Comparison of ENCODE assay signal across 8 cellular contexts in the genomic region with DNA sequence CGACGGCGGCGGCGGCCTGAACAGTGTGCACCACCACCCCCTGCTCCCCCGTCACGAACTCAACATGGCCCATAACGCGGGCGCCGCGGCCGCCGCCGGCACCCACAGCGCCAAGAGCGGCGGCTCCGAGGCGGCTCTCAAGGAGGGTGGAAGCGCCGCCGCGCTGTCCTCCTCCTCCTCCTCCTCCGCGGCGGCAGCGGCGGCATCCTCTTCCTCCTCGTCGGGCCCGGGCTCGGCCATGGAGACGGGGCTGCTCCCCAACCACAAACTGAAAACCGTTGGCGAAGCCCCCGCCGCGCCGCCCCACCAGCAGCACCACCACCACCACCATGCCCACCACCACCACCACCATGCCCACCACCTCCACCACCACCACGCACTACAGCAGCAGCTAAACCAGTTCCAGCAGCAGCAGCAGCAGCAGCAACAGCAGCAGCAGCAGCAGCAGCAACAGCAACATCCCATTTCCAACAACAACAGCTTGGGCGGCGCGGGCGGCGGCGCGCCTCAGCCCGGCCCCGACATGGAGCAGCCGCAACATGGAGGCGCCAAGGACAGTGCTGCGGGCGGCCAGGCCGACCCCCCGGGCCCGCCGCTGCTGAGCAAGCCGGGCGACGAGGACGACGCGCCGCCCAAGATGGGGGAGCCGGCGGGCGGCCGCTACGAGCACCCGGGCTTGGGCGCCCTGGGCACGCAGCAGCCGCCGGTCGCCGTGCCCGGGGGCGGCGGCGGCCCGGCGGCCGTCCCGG. TPM values are rescaled to one million over a fixed set of nuclear protein-coding genes. Genes with fewer than 3 reads are reported as not detected.
DNase-seq lines count a peak whose midpoint lies in the region; ATAC-seq and TF ChIP-seq lines count a peak whose summit lies in the region.

No MANE protein-coding gene starts in this region.

- H3K27ac Mint-ChIP-seq in CD8-positive, alpha-beta T cell, result peak overlapping the region; percentile 93
- peak overlapping the region; percentile 93 for H3K27ac Mint-ChIP-seq in activated B cell treated with CpG ODN at 0.5 μM for 24 hours
- peak overlapping the region; percentile 91 for H3K27ac Mint-ChIP-seq in central memory CD8-positive, alpha-beta T cell (ENCODE audit: low read depth)

- POLR2A ChIA-PET in CD8-positive, alpha-beta T cell (lab: Charles Lee), result interaction anchor here (1.0 to 5.9 kb wide), 11 partner anchors 10 to 275 kb away, joined by 3 to 75 read pairs (median 7); no protein-coding TSS in a partner anchor
- POLR2A ChIA-PET in activated B cell treated with CpG ODN at 0.5 μM for 24 hours (lab: Charles Lee), result interaction anchor here (0.6 to 5.8 kb wide), 24 partner anchors 9 to 383 kb away, joined by 3 to 155 read pairs (median 6); no protein-coding TSS in a partner anchor

- peak; percentile 45 to 83 (median 59) for DNase-seq in CD8-positive, alpha-beta T cell
- DNase-seq in Kasumi-1 (lab: John Stamatoyannopoulos, UW), result peak; percentile 22 to 50
- DNase-seq in activated B cell treated with CpG ODN at 0.5 μM for 24 hours, result peak; percentile 63
- peak; percentile 40 to 46 for DNase-seq in central memory CD8-positive, alpha-beta T cell (ENCODE audit: low spot score in 2 of 2)
- peak; percentile 64 to 95 for DNase-seq in left lung
- DNase-seq in stimulated activated CD4-positive, alpha-beta T cell treated with anti-CD3 and anti-CD28 coated beads, Interleukin-4, amount 100 ng/mL, for 1 hour, result peak; percentile 66

- H3K4me1 Mint-ChIP-seq in CD8-positive, alpha-beta T cell (ENCODE audit: low read depth), result peaks cover 41% of the 10 kb centered on the region
- H3K4me1 Mint-ChIP-seq in activated B cell treated with CpG ODN at 0.5 μM for 24 hours, result peaks cover 60% of the 10 kb centered on the region
- peaks cover 42% of the 10 kb centered on the region for H3K4me1 Mint-ChIP-seq in central memory CD8-positive, alpha-beta T cell

- no peaks in the 10 kb centered on the region for H3K9me3 Mint-ChIP-seq in CD8-positive, alpha-beta T cell
- H3K9me3 Mint-ChIP-seq in activated B cell treated with CpG ODN at 0.5 μM for 24 hours, result no peaks in the 10 kb centered on the region
- no peaks in the 10 kb centered on the region for H3K9me3 Mint-ChIP-seq in central memory CD8-positive, alpha-beta T cell

- H3K4me3 Mint-ChIP-seq in CD8-positive, alpha-beta T cell, result peak overlapping the region; percentile 84
- H3K4me3 Mint-ChIP-seq in activated B cell treated with CpG ODN at 0.5 μM for 24 hours, result peak overlapping the region; percentile 89
- peak overlapping the region; percentile 94 for H3K4me3 Mint-ChIP-seq in central memory CD8-positive, alpha-beta T cell

- CTCF ChIA-PET in CD8-positive, alpha-beta T cell (lab: Charles Lee), result interaction anchor here (1.0 kb wide), 1 partner anchor 90 kb away, joined by 3 read pairs; no protein-coding TSS in a partner anchor
- CTCF ChIA-PET in activated B cell treated with CpG ODN at 0.5 μM for 24 hours (lab: Charles Lee), result interaction anchor here (1.4 to 2.0 kb wide), 3 partner anchors 26 to 140 kb away, joined by 3 to 5 read pairs (median 5); no protein-coding TSS in a partner anchor

- no peaks in the 10 kb centered on the region for H3K27me3 Mint-ChIP-seq in CD8-positive, alpha-beta T cell (ENCODE audit: low read depth)
- H3K27me3 Mint-ChIP-seq in activated B cell treated with CpG ODN at 0.5 μM for 24 hours, result no peaks in the 10 kb centered on the region
- no peaks in the 10 kb centered on the region for H3K27me3 Mint-ChIP-seq in central memory CD8-positive, alpha-beta T cell

- peak; percentile 41 for ATAC-seq in CD8-positive, alpha-beta T cell
- ATAC-seq in GM21367 (IDR thresholded peaks at IDR 0.05; ENCODE audit: unreplicated experiment), result peak; percentile 4
- peak; percentile 33 for ATAC-seq in activated B cell treated with CpG ODN at 0.5 μM for 24 hours (ENCODE audit: low read depth)
- ATAC-seq in central memory CD8-positive, alpha-beta T cell (replicated peaks; ENCODE audit: extremely low read depth, poor library complexity, severe bottlenecking), result peak; percentile 25
- peak; percentile 17 for ATAC-seq in left lung
- no peak for ATAC-seq in GM19397 (IDR thresholded peaks at IDR 0.05; ENCODE audit: unreplicated experiment)

- no peak for TF ChIP-seq CTCF in CD8-positive, alpha-beta T cell (IDR thresholded peaks at IDR 0.05)
- TF ChIP-seq CTCF in activated B cell treated with CpG ODN at 0.5 μM for 24 hours (IDR thresholded peaks at IDR 0.05), result no peak
- no peak for TF ChIP-seq CTCF in left lung (IDR thresholded peaks at IDR 0.05)

- H3K27me3 ChIP-seq in CD8-positive, alpha-beta T cell (ENCODE audit: insufficient read depth, low read length), result no peaks in the 10 kb centered on the region
- H3K27me3 ChIP-seq in left lung, result no peaks in the 10 kb centered on the region

- H3K9me3 ChIP-seq in CD8-positive, alpha-beta T cell (ENCODE audit: low read length), result no peaks in the 10 kb centered on the region
- no peaks in the 10 kb centered on the region for H3K9me3 ChIP-seq in left lung

- peak overlapping the region; percentile 64 for H3K27ac ChIP-seq in CD8-positive, alpha-beta T cell (ENCODE audit: low read depth, low read length)
- H3K27ac ChIP-seq in left lung, result peak overlapping the region; percentile 95 to 98

- peaks cover 11% of the 10 kb centered on the region for H3K4me1 ChIP-seq in CD8-positive, alpha-beta T cell (ENCODE audit: insufficient read depth, low read length)
- H3K4me1 ChIP-seq in left lung, result peaks cover 13 to 50% of the 10 kb centered on the region in 2 donors

- H3K36me3 ChIP-seq in CD8-positive, alpha-beta T cell (ENCODE audit: insufficient read depth, low read length), result no peaks in the 10 kb centered on the region
- no peaks in the 10 kb centered on the region for H3K36me3 ChIP-seq in left lung

- H3K36me3 Mint-ChIP-seq in CD8-positive, alpha-beta T cell, result peaks cover 12% of the 10 kb centered on the region
- H3K36me3 Mint-ChIP-seq in activated B cell treated with CpG ODN at 0.5 μM for 24 hours (ENCODE audit: low read depth), result peaks cover 9% of the 10 kb centered on the region
- H3K36me3 Mint-ChIP-seq in central memory CD8-positive, alpha-beta T cell (ENCODE audit: insufficient read depth), result peaks cover 19% of the 10 kb centered on the region

- intact Hi-C loops in CD8-positive, alpha-beta T cell (cut with DNase I, micrococcal nuclease), result loop anchor here (1.0 to 10.0 kb wide), 15 partner anchors 57 to 1466 kb away; a partner anchor contains a TSS
- intact Hi-C loops in activated B cell treated with CpG ODN at 0.5 μM for 24 hours (cut with micrococcal nuclease), result loop anchor here (1.0 to 10.0 kb wide), 11 partner anchors 10 to 1463 kb away; a partner anchor contains a TSS
- intact Hi-C loops in left lung (cut with DNase I), result loop anchor here in 1 of 2 donors (5.0 kb wide), 1 partner anchor 91 kb away; no protein-coding TSS in a partner anchor

- peak overlapping the region; percentile 47 for H3K4me3 ChIP-seq in CD8-positive, alpha-beta T cell (ENCODE audit: low read depth, low read length)
- H3K4me3 ChIP-seq in left lung, result peak overlapping the region; percentile 56 to 72

RNA-seq across cellular contexts. Expression of a gene that starts 0.9 kb away (rescaled TPM):
- total RNA-seq in CD8-positive, alpha-beta T cell, result 100 to 1,000 TPM in 1 of 2 experiments, 10 to 100 TPM in 1; 98.4 to 111 TPM
- total RNA-seq in activated B cell treated with CpG ODN at 0.5 μM for 24 hours, result 194 and 248 TPM in 2 replicates
- total RNA-seq in left lung, result 10 to 100 TPM; 67.6 to 69.5 TPM
